Comparison of ENCODE assay signal across 1 cellular context in the genomic region with DNA sequence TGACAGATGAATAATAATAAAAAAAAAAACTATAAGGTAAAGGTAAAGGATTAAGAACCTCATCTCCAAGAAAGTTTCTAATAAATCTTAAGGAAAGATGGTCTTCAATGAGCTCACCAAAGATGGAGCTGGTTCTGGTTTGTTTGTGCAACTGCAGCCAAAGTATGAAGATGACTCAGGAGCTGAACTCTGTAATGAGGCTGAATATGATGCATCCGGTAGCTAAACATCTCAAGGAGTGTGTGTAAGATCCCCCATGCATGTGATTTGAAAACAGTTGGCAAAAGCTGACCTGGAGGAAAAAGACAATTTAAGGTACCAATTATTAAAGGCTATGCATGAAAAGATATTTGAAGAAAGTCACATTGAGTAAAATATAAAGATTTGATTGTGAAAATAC.
TF ChIP-seq lines count a peak whose summit lies in the region.

No MANE protein-coding gene starts in this region.

TF ChIP-seq in IMR-90, 13 proteins besides CTCF, POLR2A, EP300 and RAD21:
- TF ChIP-seq CEBPB (IDR thresholded peaks at IDR 0.05; ENCODE audit: low read depth, low read length), result peak; percentile 91
- peak; percentile 71; the same call in 1 of the 2 replicates for TF ChIP-seq BHLHE40 (IDR thresholded peaks at IDR 0.05; ENCODE audit: low read depth, low read length)
- peak; percentile 28; the same call in 1 of the 2 replicates for TF ChIP-seq MAFK (IDR thresholded peaks at IDR 0.05; ENCODE audit: low read depth, low read length)
- peak; percentile 83 for TF ChIP-seq FOS (IDR thresholded peaks at IDR 0.05; ENCODE audit: low read depth, low read length)
- TF ChIP-seq SMC3 (IDR thresholded peaks at IDR 0.05; ENCODE audit: low read depth, low read length), result no peak
- peak; percentile 35; the same call in 1 of the 2 replicates for TF ChIP-seq NFE2L2 (IDR thresholded peaks at IDR 0.05; ENCODE audit: low read depth, low read length)
